1 cellular context compared by ENCODE assay signal in the genomic region with DNA sequence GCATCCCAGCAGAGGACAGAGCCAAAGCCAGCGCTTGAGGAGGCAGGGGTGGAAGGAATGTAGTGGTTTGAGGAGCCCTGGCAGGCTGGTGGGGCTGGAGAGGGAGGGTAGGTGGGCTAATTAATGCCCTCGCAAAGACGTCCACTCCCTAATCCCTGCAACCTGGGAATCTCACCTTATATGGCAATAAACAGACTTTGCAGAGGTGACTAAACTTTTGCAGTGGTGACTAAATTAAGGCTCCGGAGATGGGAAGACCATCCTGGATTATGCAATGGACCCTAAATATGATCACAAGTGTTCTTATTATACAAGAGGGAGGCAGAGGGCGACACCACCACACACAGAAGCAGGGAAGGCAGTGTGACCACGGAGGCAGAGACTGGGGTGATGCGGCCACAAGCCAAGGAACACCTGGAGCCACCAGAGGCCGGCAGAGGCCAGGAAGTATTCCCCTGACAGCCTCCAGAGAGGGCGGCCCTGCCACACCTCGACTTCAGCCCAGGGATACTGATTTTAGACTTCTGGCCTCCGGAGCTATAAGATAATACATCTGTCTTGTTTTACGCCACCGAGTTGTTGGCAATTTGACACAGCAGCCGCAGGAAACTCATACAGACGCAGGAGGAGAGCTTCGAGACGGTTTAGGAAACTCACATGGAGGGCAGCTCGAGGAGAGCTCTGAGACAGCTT.
TF ChIP-seq lines count a peak whose summit lies in the region.

No MANE protein-coding gene starts in this region.

TF ChIP-seq in H1, 55 proteins besides CTCF, POLR2A, EP300 and RAD21:
- TF ChIP-seq RXRA (IDR thresholded peaks at IDR 0.05; ENCODE audit: insufficient read depth, low read depth, low read length) (no peak), POU5F1 (IDR thresholded peaks at IDR 0.05; ENCODE audit: low read depth, low read length) (no peak), SP4 (IDR thresholded peaks at IDR 0.05; ENCODE audit: low read length) (no peak), HDAC2 (IDR thresholded peaks at IDR 0.05; ENCODE audit: borderline replicate concordance in 1 of 2, low read depth in 2 of 2, low read length in 2 of 2) (no peak), ZNF274 (IDR thresholded peaks at IDR 0.05; ENCODE audit: borderline replicate concordance, extremely low read depth, low read length) (no peak), ASH2L (IDR thresholded peaks at IDR 0.05; ENCODE audit: low read length) (no peak), SRF (IDR thresholded peaks at IDR 0.05; ENCODE audit: low read depth, low read length) (peak; percentile 55; the same call in 1 of the 2 replicates)
